Comparison of ENCODE assay signal across 34 cellular contexts in the genomic region with DNA sequence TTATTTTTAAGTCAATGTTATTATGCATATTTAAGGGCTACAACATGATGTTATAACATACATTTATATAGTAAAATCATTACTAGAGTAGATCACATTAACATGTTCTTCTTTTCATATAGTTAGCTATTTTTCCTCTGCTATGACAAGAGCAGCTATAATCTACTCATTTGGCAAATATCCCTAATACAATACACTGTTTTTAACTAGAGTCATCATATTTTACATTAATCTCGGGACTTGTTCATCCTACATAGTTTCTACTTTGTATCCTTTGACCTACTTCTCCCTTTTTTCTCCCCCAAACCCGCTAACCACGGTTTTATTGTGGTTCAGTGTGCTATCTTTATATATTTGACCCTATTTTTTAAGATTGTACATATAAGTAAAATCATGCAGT.
"Had no signal": no experiment of that assay in that cellular context is flagged by ENCODE, and none has a peak within 500 bp of the region (broad histone marks: within the 10 kb centered on the region; RNA-seq: fewer than 3 reads in every experiment).

No MANE protein-coding gene starts in this region.

- H3K27me3 ChIP-seq: MG63 had no signal

- H3K9me3 ChIP-seq: MG63 had no signal

- DNase-seq: Karpas-422, Kasumi-1, MG63, MM.1S, MV-4-11, NCI-H1048, NCI-H1092, NCI-H1092 treated with DMSO at 0.1 percent for 48 hours, NCI-H1105, NCI-H1105 treated with DMSO at 0.1 percent for 48 hours, NCI-H1417, NCI-H1417 treated with DMSO at 0.1 percent for 48 hours, NCI-H1436, NCI-H1436 treated with DMSO at 0.1 percent for 48 hours, NCI-H146, NCI-H1694, NCI-H1694 treated with DMSO at 0.1 percent for 48 hours, NCI-H187, NCI-H187 treated with DMSO at 0.1 percent for 48 hours, NCI-H1930, NCI-H2029, NCI-H2029 treated with DMSO at 0.1 percent for 48 hours, NCI-H2081, NCI-H2081 treated with DMSO at 0.1 percent for 48 hours, NCI-H2107, NCI-H2171, NCI-H2171 treated with DMSO at 0.1 percent for 48 hours, NCI-H2227 treated with DMSO at 0.1 percent for 48 hours, NCI-H226, NCI-H345, NCI-H446, NCI-H446 treated with DMSO at 0.1 percent for 48 hours, NCI-H510A, NCI-H510A treated with DMSO at 0.1 percent for 48 hours had no signal

- H3K4me3 ChIP-seq: MG63 had no signal

- H3K36me3 ChIP-seq: MG63 had no signal
